Comparison of ENCODE assay signal across 1 cellular context in the genomic region with DNA sequence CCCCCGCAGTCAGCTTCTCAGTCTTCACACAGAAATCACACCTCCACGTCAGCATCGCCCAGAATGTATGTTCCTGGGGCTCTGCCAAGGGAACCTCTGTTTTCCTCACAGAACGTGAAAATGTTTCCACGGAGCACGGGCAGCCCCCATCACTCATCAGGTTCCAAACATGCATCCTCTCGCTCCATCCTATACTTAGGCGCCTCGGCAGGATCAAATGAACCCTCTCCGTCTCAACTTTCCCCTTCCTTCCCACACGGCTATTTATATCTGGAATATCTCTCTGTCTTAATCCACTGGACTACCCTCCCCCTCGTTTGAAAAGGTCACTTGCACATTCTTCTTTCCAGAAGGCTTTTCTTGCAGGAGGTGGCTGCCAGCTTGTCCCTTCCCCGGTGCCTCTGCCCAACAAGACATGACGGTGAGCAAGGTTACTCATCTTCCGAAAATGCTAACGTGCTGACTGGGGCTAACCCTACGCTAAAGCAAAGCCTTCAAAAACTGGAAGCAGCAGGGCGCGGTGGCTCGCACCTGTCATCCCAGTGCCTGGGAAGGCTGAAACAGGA.
TF ChIP-seq lines count a peak whose summit lies in the region.

No MANE protein-coding gene starts in this region.

TF ChIP-seq in SK-N-SH, 30 proteins besides CTCF, POLR2A, EP300 and RAD21 (continued from another document):
- TF ChIP-seq EZH2phosphoT487 (IDR thresholded peaks at IDR 0.05; ENCODE audit: borderline replicate concordance, low read depth) = no peak
- no peak for TF ChIP-seq NFIC (IDR thresholded peaks at IDR 0.05; ENCODE audit: borderline replicate concordance)
- no peak for TF ChIP-seq JUND (IDR thresholded peaks at IDR 0.05)
- TF ChIP-seq RCOR1 (IDR thresholded peaks at IDR 0.05; ENCODE audit: low read length) = no peak
- no peak for TF ChIP-seq FOSL2 (IDR thresholded peaks at IDR 0.05; ENCODE audit: borderline replicate concordance, low read depth)
- TF ChIP-seq CHD2 (IDR thresholded peaks at IDR 0.05; ENCODE audit: low read length, partially characterized antibody) = no peak
- TF ChIP-seq USF2 (IDR thresholded peaks at IDR 0.05; ENCODE audit: borderline replicate concordance, low read depth, low read length) = no peak
- TF ChIP-seq NRF1 (IDR thresholded peaks at IDR 0.05; ENCODE audit: low read depth, low read length) = no peak
- TF ChIP-seq RXRA (IDR thresholded peaks at IDR 0.05; ENCODE audit: borderline replicate concordance, low read depth) = no peak
- TF ChIP-seq TCF12 (IDR thresholded peaks at IDR 0.05) = no peak
- TF ChIP-seq YY1 (IDR thresholded peaks at IDR 0.05; ENCODE audit: low read depth) = no peak
- TF ChIP-seq USF1 (IDR thresholded peaks at IDR 0.05; ENCODE audit: borderline replicate concordance, low read depth) = no peak
- no peak for TF ChIP-seq PBX3 (IDR thresholded peaks at IDR 0.05)
TF ChIP-seq in SK-N-SH: peak in this region for 0.
